In genomic region chr12:31959051-31959700, GRCh38 we compare ENCODE assay signal across 8 cellular contexts. TPM values are rescaled to one million over a fixed set of nuclear protein-coding genes. Genes with fewer than 3 reads are reported as not detected.
A peak's percentile ranks its signal among the peaks of the same experiment; 100 is the strongest.
DNase-seq lines count a peak whose midpoint lies in the region; ATAC-seq and TF ChIP-seq lines count a peak whose summit lies in the region.

TSS of gene RESF1 (plus strand) at chr12:31959415. CDS start at chr12:31980956, 21,541 bp downstream.

- H3K4me2 ChIP-seq in IMR-90 (ENCODE audit: low read depth, low read length) = peak within 1 kb of the TSS; percentile 99

- peak within 1 kb of the TSS; percentile 67 to 78; a peak in 3 of 4 replicates for H4K8ac ChIP-seq in IMR-90 (ENCODE audit: low read depth in 2 of 2, low read length in 2 of 2)

- peak within 1 kb of the TSS; percentile 98 for H2AFZ ChIP-seq in IMR-90 (replicated peaks; ENCODE audit: low read length, poor library complexity)

- peak within 1 kb of the TSS; percentile 72 for H4K91ac ChIP-seq in IMR-90 (ENCODE audit: insufficient read depth, low read depth, low read length)

- ATAC-seq in GM21529 (IDR thresholded peaks at IDR 0.05; ENCODE audit: unreplicated experiment) = peak; percentile 85
- ATAC-seq in IMR-90 (ENCODE audit: low read depth) = peak; percentile 98
- peak; percentile 98 for ATAC-seq in mucosa of descending colon

- peak within 1 kb of the TSS; percentile 59 for H2BK5ac ChIP-seq in IMR-90 (ENCODE audit: low read depth, low read length, poor library complexity, severe bottlenecking)

- CTCF ChIA-PET in IMR-90 (lab: Yijun Ruan, JAX) = interaction anchor here (0.6 kb wide), 1 partner anchor 302 kb away, joined by 3 read pairs; no protein-coding TSS in a partner anchor

- intact Hi-C loops in IMR-90 (cut with micrococcal nuclease) (loop anchor here (1.0 to 5.0 kb wide), 3 partner anchors 230 to 348 kb away; partner anchors contain the start of genes AMN1 and ETFBKMT), mucosa of descending colon (cut with DNase I, micrococcal nuclease) (no loop called here)

- H2AK5ac ChIP-seq in IMR-90 (ENCODE audit: low read depth, low read length) = no peak within 1 kb of the TSS

- peak within 1 kb of the TSS; percentile 93 for H2BK120ac ChIP-seq in IMR-90 (ENCODE audit: low read depth, low read length)

- BruUV-seq in IMR-90 (replicated peaks; lab: Mats Ljungman, UMichigan) = no TSS peak

- H3K9ac ChIP-seq in IMR-90 (ENCODE audit: low read depth, low read length) = peak within 1 kb of the TSS; percentile 82

- H2BK20ac ChIP-seq in IMR-90 (ENCODE audit: low read depth, low read length) = peak within 1 kb of the TSS; percentile 78; the same call in 1 of the 2 replicates

- peak within 1 kb of the TSS; percentile 97 for H3K23ac ChIP-seq in IMR-90 (ENCODE audit: low read depth, low read length)

- DNase-seq in DMS114 treated with DMSO at 0.1 percent for 48 hours (lab: John Stamatoyannopoulos, UW; ENCODE audit: unreplicated experiment) = peak; percentile 79
- DNase-seq in IMR-90 = peak; percentile 76
- peak; percentile 28 for DNase-seq in OCI-M2 (lab: John Stamatoyannopoulos, UW; ENCODE audit: unreplicated experiment)
- peak; percentile 71 for DNase-seq in activated T-cell treated with anti-CD3 and anti-CD28 coated beads for 4 hours
- DNase-seq in epithelial cell of prostate (ENCODE audit: low read depth, low spot score) = no peak
- peak; percentile 93 to 96 (median 94) for DNase-seq in mucosa of descending colon
- peak; percentile 60 to 72 for DNase-seq in stimulated activated CD8-positive, alpha-beta memory T cell treated with anti-CD3 and anti-CD28 coated beads, Interleukin-4, amount 100 ng/mL, for 1 hour (ENCODE audit: low read depth in 2 of 2, low spot score in 1 of 2)

- in situ Hi-C loops in IMR-90 (cut with MboI; ENCODE audit: low sequenced_read_pairs) = loop anchor here (25.0 kb wide), 1 partner anchor 272 kb away; no protein-coding TSS in a partner anchor

- H3K27ac ChIP-seq in IMR-90 (ENCODE audit: insufficient read depth, low read length) (peak within 1 kb of the TSS; percentile 61), epithelial cell of prostate (peak within 1 kb of the TSS; percentile 77)

- no peaks in the 10 kb centered on the region for H3K9me1 ChIP-seq in IMR-90 (ENCODE audit: insufficient read depth, low read length)

- peak within 1 kb of the TSS; percentile 75 for H3K56ac ChIP-seq in IMR-90 (ENCODE audit: extremely low read depth, insufficient read depth, low read length)

- peak within 1 kb of the TSS; percentile 96 for H3K14ac ChIP-seq in IMR-90 (replicated peaks; ENCODE audit: low read depth, low read length)

- dilution Hi-C loops in IMR-90 (cut with HindIII; ENCODE audit: low sequenced_read_pairs, unreplicated experiment) = no loop called here

- H3K4me3 ChIP-seq in IMR-90 (ENCODE audit: insufficient read depth, low read depth, low read length) (peak within 1 kb of the TSS; percentile 61), mucosa of descending colon (peak within 1 kb of the TSS; percentile 35)

- H3K18ac ChIP-seq in IMR-90 (ENCODE audit: low read depth, low read length) = peak within 1 kb of the TSS; percentile 44

- peaks cover 3% of the 10 kb centered on the region for H3K4me1 ChIP-seq in IMR-90 (ENCODE audit: control insufficient read depth, insufficient read depth, low read length)
- peaks cover 23% of the 10 kb centered on the region for H3K4me1 ChIP-seq in mucosa of descending colon (ENCODE audit: low read depth)

- TF ChIP-seq RAD21 in IMR-90 (IDR thresholded peaks at IDR 0.05; ENCODE audit: low read length) = peak; percentile 1; the same call in 1 of the 2 replicates

- WGBS in IMR-90 (ENCODE audit: extremely low coverage in 2 of 2, insufficient read length in 1 of 2), 2 experiments = 0% methylated on average over 33 of the region's 68 CpGs; no CpG with 5 or more reads in 1 of the 2 experiments

- H4K20me1 ChIP-seq in IMR-90 (ENCODE audit: insufficient read depth, low read length) = no peaks in the 10 kb centered on the region

- peaks cover 19 to 25% of the 10 kb centered on the region in 2 experiments for H3K79me1 ChIP-seq in IMR-90 (ENCODE audit: low read depth in 1 of 2, low read length in 2 of 2)

- no peaks in the 10 kb centered on the region for H3K27me3 ChIP-seq in IMR-90 (ENCODE audit: control insufficient read depth, insufficient read depth, low read length)

- peak within 1 kb of the TSS; percentile 77 for H2AK9ac ChIP-seq in IMR-90 (replicated peaks; ENCODE audit: low read depth, low read length, poor library complexity)

- 0 out of 3 replicates have a peak within 1 kb of the TSS, but pooled peaks have one; percentile 16 for H2BK15ac ChIP-seq in IMR-90 (ENCODE audit: low read depth, low read length)

- 0 out of 2 replicates have a peak, but pooled peaks have one; percentile 48 for TF ChIP-seq POLR2A in IMR-90 (IDR thresholded peaks at IDR 0.05; ENCODE audit: low read depth, low read length)

- no peaks in the 10 kb centered on the region for H3K9me3 ChIP-seq in IMR-90 (ENCODE audit: control insufficient read depth, insufficient read depth, low read length)
- H3K9me3 ChIP-seq in mucosa of descending colon = no peaks in the 10 kb centered on the region

- TF ChIP-seq CTCF in IMR-90 (conservative IDR thresholded peaks at IDR 0.05; ENCODE audit: low read depth, low read length) (0 out of 2 replicates have a peak, but pooled peaks have one; percentile 4), mucosa of descending colon (IDR thresholded peaks at IDR 0.05) (no peak)

- peak within 1 kb of the TSS; percentile 95 for H4K5ac ChIP-seq in IMR-90 (ENCODE audit: low read depth, low read length)

- POLR2A ChIA-PET in IMR-90 (lab: Charles Lee; ENCODE audit: unreplicated experiment) = no interaction called here

- peak within 1 kb of the TSS; percentile 94 for H3K4ac ChIP-seq in IMR-90 (ENCODE audit: low read depth, low read length)

- H3K36me3 ChIP-seq in IMR-90 (ENCODE audit: control insufficient read depth, insufficient read depth, low read length) = 0 out of 2 replicates have a peak, but pooled peaks cover 2% of the 10 kb centered on the region
- no peaks in the 10 kb centered on the region for H3K36me3 ChIP-seq in mucosa of descending colon (ENCODE audit: low read depth)

TF ChIP-seq in IMR-90, 13 proteins besides CTCF, POLR2A, EP300 and RAD21:
- peak; percentile 97 for TF ChIP-seq MAFK (IDR thresholded peaks at IDR 0.05; ENCODE audit: low read depth, low read length)
- no peak for TF ChIP-seq NFE2L2 (IDR thresholded peaks at IDR 0.05; ENCODE audit: low read depth, low read length)
- TF ChIP-seq MAZ (IDR thresholded peaks at IDR 0.05; ENCODE audit: borderline replicate concordance, low read depth, low read length) = peak; percentile 16; the same call in 1 of the 2 replicates
TF ChIP-seq in IMR-90: peak in this region for 2.

RNA-seq across cellular contexts. Expression of gene RESF1, which starts in this region (rescaled TPM):
- total RNA-seq in IMR-90 (2012; rRNA removed) (7.3 and 10.3 TPM in 2 replicates), mucosa of descending colon (10 to 100 TPM; 41.5 to 47.3 (median 46.8) TPM)
- polyA plus RNA-seq in IMR-90 (2012; rRNA removed) = 4.7 and 5.0 TPM in 2 replicates
- polyA plus RNA-seq in IMR-90 (2012; cell fraction: cytosol; rRNA removed) = 1.1 and 1.8 TPM in 2 replicates
- 1.0 and 5.9 TPM in 2 replicates for polyA plus RNA-seq in IMR-90 (2012; cell fraction: nucleus; rRNA removed; ENCODE audit: low replicate concordance)
